1 cellular context compared by ENCODE assay signal in the genomic region with DNA sequence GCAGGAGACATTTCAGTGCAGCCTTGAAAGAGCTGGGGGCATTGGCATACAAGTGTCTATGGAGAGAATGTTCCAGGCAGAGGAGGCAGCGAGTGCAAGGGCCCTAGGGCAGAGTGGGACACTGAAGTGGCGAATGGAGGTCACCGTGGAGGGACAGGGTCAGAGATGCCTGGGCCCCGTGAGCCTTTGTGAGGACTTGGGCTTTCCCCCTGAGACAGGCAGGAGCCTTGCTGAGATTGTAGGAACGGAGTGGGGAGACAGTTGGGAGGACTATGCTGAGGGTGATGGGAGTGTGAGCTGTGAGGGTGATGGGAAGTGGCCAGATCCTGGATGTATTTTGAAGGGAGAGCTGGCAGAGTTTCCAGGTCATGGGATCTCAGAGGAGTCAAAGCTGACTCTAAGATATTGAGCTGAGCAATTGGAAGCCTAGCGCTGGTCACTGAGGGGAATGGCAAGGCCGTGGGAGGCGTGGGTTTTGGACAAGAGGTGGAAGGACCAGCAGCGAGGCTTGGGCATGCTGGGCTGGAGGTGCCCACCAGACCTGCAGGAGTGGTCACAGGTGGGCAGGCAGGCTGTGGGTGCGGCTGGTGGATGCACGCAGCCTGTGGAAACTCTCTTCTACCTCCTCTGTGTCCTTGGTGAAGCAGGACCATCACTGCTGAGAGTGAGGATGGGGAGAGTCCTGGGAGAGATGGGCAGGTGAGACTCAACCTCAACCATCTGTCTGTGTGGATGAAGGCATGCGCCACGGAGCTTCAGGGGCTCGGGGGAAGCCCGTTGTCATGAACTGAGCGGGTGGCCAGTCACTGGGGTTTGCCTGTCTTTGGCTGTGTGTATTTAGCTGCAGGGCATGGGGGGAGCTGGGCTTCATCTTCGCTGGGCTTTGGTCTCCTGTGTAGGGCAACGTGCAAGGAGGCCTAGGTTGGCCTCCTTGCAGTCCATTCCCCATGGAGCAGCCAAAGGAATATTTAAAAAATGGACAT.
TF ChIP-seq lines count a peak whose summit lies in the region.

No MANE protein-coding gene starts in this region.

TF ChIP-seq in H1, 55 proteins besides CTCF, POLR2A, EP300 and RAD21:
- no peak for TF ChIP-seq SIRT6 (IDR thresholded peaks at IDR 0.05; ENCODE audit: low read length)
- no peak for TF ChIP-seq RBBP5 (IDR thresholded peaks at IDR 0.05; ENCODE audit: borderline replicate concordance, low read depth, low read length)
- no peak for TF ChIP-seq CBX5 (IDR thresholded peaks at IDR 0.05; ENCODE audit: low read depth, low read length)
- no peak for TF ChIP-seq PHF8 (conservative IDR thresholded peaks at IDR 0.05; ENCODE audit: low read depth, low read length)
- no peak for TF ChIP-seq TAF7 (optimal IDR thresholded peaks at IDR 0.05; ENCODE audit: borderline replicate concordance, low read depth, low read length)
- no peak for TF ChIP-seq BRCA1 (IDR thresholded peaks at IDR 0.05; ENCODE audit: low read depth, low read length)
- no peak for TF ChIP-seq EZH2 (IDR thresholded peaks at IDR 0.05; ENCODE audit: low read depth, low read length, severe bottlenecking)
- no peak for TF ChIP-seq TCF12 (IDR thresholded peaks at IDR 0.05; ENCODE audit: low read depth, low read length)
